Comparison of ENCODE assay signal across 8 cellular contexts in genomic region chrX:102345916-102346315, GRCh38.
A peak's percentile ranks its signal among the peaks of the same experiment; 100 is the strongest.
DNase-seq lines count a peak whose midpoint lies in the region; ATAC-seq, FAIRE-seq and TF ChIP-seq lines count a peak whose summit lies in the region.

No MANE protein-coding gene starts in this region.

- in situ Hi-C loops in GM12878 (cut with MboI): no loop called here

- no peak overlapping the region for H2AFZ ChIP-seq in GM12878 (ENCODE audit: control insufficient read depth, low read depth, low read length)

- no peak overlapping the region for H3K27ac ChIP-seq in SJSA1
- no peak overlapping the region for H3K27ac ChIP-seq in GM12878 (ENCODE audit: control insufficient read depth, insufficient read depth)

- no peaks in the 10 kb centered on the region for H3K36me3 ChIP-seq in SJSA1
- H3K36me3 ChIP-seq in GM12878 (ENCODE audit: control insufficient read depth in 2 of 2, insufficient read depth in 2 of 2, low read length in 1 of 2): no peaks in the 10 kb centered on the region
- no peaks in the 10 kb centered on the region for H3K36me3 ChIP-seq in kidney epithelial cell (ENCODE audit: control insufficient read depth, insufficient read depth, low read length)

- TF ChIP-seq EP300 in GM12878 (IDR thresholded peaks at IDR 0.05; ENCODE audit: borderline replicate concordance in 1 of 2, control insufficient read depth in 1 of 2, low read depth in 2 of 2, low read length in 2 of 2): no peak

- H3K4me2 ChIP-seq in GM12878 (ENCODE audit: control insufficient read depth, insufficient read depth): no peak overlapping the region

- intact Hi-C loops in GM12878 (cut with micrococcal nuclease; ENCODE audit: unreplicated experiment): no loop called here

- POLR2A ChIA-PET in GM12878 (lab: Charles Lee): no interaction called here

- H3K79me2 ChIP-seq in GM12878 (ENCODE audit: control insufficient read depth, insufficient read depth, low read length): no peaks in the 10 kb centered on the region

- no peaks in the 10 kb centered on the region for H3K9me3 ChIP-seq in SJSA1 (replicated peaks)
- H3K9me3 ChIP-seq in GM12878 (replicated peaks; ENCODE audit: control insufficient read depth, insufficient read depth, low read length): no peaks in the 10 kb centered on the region

- RAD21 ChIA-PET in GM12878 (lab: Charles Lee; ENCODE audit: unreplicated experiment): no interaction called here

- peak; percentile 86 for FAIRE-seq in GM12878 (lab: Jason Lieb, UNC)

- no peak overlapping the region for H3K9ac ChIP-seq in GM12878 (ENCODE audit: control insufficient read depth, insufficient read depth, low read length)

- CTCF ChIA-PET in GM12878 (lab: Yijun Ruan, JAX): no interaction called here

- DNase-seq in GM19238 (ENCODE audit: insufficient read length, low spot score) (peak; percentile 16), SJSA1 (ENCODE audit: low read depth in 1 of 2, low spot score in 2 of 2) (peak; percentile 26 to 57), GM12878 (ENCODE audit: low read depth, low spot score) (no peak), kidney epithelial cell (ENCODE audit: low read depth) (no peak), NCI-H69 (lab: John Stamatoyannopoulos, UW) (no peak), DMS 273 (lab: John Stamatoyannopoulos, UW; ENCODE audit: unreplicated experiment) (no peak)
- peak; percentile 66 for DNase-seq in stimulated activated CD4-positive, alpha-beta T cell treated with anti-CD3 and anti-CD28 coated beads, Interleukin-4, amount 100 ng/mL, for 24 hours

- no peaks in the 10 kb centered on the region for H4K20me1 ChIP-seq in GM12878 (ENCODE audit: control insufficient read depth, insufficient read depth)

- H3K4me3 ChIP-seq in SJSA1 (no peak overlapping the region), GM12878 (no peak overlapping the region), kidney epithelial cell (ENCODE audit: low read depth, low read length) (no peak overlapping the region)

- no peak for TF ChIP-seq POLR2A in GM12878 (IDR thresholded peaks at IDR 0.05; ENCODE audit: low read depth, low read length)

- TF ChIP-seq RAD21 in GM12878 (IDR thresholded peaks at IDR 0.05; ENCODE audit: insufficient read depth, low read depth, low read length): peak; percentile 53

- 8% methylated on average over 3 of the region's 3 CpGs for WGBS in GM12878 (ENCODE audit: insufficient coverage, insufficient replicate concordance, low lambda C conversion rate, missing lambda C conversion rate)

- ATAC-seq in GM12878 (peak; percentile 76), HG03521 (IDR thresholded peaks at IDR 0.05; ENCODE audit: unreplicated experiment) (no peak)

- no peaks in the 10 kb centered on the region for H3K27me3 ChIP-seq in SJSA1 (replicated peaks)
- H3K27me3 ChIP-seq in GM12878 (replicated peaks in 1 of 2; ENCODE audit: control insufficient read depth in 2 of 2, insufficient read depth in 2 of 2, low read length in 1 of 2): no peaks in the 10 kb centered on the region
- H3K27me3 ChIP-seq in kidney epithelial cell (ENCODE audit: control insufficient read depth, insufficient read depth, low read length): no peaks in the 10 kb centered on the region

- SMC1A ChIA-PET in GM12878 (lab: Charles Lee; ENCODE audit: uncharacterized antibody, unreplicated experiment): no interaction called here

- TF ChIP-seq CTCF in GM12878 (IDR thresholded peaks at IDR 0.05 in 2 of 3, conservative IDR thresholded peaks at IDR 0.05 in 1 of 3; ENCODE audit: control insufficient read depth in 2 of 3, extremely low read depth in 1 of 3, insufficient read depth in 1 of 3, low read depth in 3 of 3, low read length in 3 of 3): peak; percentile 62 to 76 (median 75)
- peak; percentile 76 for TF ChIP-seq CTCF in kidney epithelial cell (IDR thresholded peaks at IDR 0.05; ENCODE audit: insufficient read depth, low read length, poor library complexity, severe bottlenecking)

- H3K4me1 ChIP-seq in SJSA1 (replicated peaks) (no peaks in the 10 kb centered on the region), GM12878 (ENCODE audit: control insufficient read depth, insufficient read depth, low read length) (no peaks in the 10 kb centered on the region)

- no TSS peak for BruUV-seq in GM12878 (replicated peaks; lab: Mats Ljungman, UMichigan)

TF ChIP-seq in GM12878, 131 proteins besides CTCF, POLR2A, EP300 and RAD21:
- TF ChIP-seq DPF2 (IDR thresholded peaks at IDR 0.05) (no peak), SMC3 (IDR thresholded peaks at IDR 0.05; ENCODE audit: borderline replicate concordance, low read length) (peak; percentile 52), IRF4 (IDR thresholded peaks at IDR 0.05; ENCODE audit: low read depth, low read length) (no peak), ZNF217 (IDR thresholded peaks at IDR 0.05) (no peak), CBFB (IDR thresholded peaks at IDR 0.05; ENCODE audit: low read depth) (no peak), ZNF622 (IDR thresholded peaks at IDR 0.05) (no peak), MYB (IDR thresholded peaks at IDR 0.05; ENCODE audit: borderline replicate concordance, low read depth, low read length) (no peak)
- TF ChIP-seq, protein P1, sequence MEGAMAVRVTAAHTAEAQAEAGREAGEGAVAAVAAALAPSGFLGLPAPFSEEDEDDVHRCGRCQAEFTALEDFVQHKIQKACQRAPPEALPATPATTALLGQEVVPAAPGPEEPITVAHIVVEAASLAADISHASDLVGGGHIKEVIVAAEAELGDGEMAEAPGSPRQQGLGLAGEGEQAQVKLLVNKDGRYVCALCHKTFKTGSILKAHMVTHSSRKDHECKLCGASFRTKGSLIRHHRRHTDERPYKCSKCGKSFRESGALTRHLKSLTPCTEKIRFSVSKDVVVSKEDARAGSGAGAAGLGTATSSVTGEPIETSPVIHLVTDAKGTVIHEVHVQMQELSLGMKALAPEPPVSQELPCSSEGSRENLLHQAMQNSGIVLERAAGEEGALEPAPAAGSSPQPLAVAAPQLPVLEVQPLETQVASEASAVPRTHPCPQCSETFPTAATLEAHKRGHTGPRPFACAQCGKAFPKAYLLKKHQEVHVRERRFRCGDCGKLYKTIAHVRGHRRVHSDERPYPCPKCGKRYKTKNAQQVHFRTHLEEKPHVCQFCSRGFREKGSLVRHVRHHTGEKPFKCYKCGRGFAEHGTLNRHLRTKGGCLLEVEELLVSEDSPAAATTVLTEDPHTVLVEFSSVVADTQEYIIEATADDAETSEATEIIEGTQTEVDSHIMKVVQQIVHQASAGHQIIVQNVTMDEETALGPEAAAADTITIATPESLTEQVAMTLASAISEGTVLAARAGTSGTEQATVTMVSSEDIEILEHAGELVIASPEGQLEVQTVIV (IDR thresholded peaks at IDR 0.05; ENCODE audit: borderline replicate concordance, partially characterized antibody): no peak
- TF ChIP-seq, protein P2, sequence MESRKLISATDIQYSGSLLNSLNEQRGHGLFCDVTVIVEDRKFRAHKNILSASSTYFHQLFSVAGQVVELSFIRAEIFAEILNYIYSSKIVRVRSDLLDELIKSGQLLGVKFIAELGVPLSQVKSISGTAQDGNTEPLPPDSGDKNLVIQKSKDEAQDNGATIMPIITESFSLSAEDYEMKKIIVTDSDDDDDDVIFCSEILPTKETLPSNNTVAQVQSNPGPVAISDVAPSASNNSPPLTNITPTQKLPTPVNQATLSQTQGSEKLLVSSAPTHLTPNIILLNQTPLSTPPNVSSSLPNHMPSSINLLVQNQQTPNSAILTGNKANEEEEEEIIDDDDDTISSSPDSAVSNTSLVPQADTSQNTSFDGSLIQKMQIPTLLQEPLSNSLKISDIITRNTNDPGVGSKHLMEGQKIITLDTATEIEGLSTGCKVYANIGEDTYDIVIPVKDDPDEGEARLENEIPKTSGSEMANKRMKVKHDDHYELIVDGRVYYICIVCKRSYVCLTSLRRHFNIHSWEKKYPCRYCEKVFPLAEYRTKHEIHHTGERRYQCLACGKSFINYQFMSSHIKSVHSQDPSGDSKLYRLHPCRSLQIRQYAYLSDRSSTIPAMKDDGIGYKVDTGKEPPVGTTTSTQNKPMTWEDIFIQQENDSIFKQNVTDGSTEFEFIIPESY (IDR thresholded peaks at IDR 0.05): no peak

Comparison
In these comparisons a context has a peak if more than half of its experiments do, and no peak if none do; other contexts are left out.
1. DNase-seq: peak in GM19238 (single experiment), SJSA1 (2 of 2) and stimulated activated CD4-positive, alpha-beta T cell treated with anti-CD3 and anti-CD28 coated beads, Interleukin-4, amount 100 ng/mL, for 24 hours (single experiment); none in GM12878 (single experiment), kidney epithelial cell (single experiment), NCI-H69 (single experiment) and DMS 273 (single experiment).